Comparison of ENCODE assay signal across 1 cellular context in the genomic region with DNA sequence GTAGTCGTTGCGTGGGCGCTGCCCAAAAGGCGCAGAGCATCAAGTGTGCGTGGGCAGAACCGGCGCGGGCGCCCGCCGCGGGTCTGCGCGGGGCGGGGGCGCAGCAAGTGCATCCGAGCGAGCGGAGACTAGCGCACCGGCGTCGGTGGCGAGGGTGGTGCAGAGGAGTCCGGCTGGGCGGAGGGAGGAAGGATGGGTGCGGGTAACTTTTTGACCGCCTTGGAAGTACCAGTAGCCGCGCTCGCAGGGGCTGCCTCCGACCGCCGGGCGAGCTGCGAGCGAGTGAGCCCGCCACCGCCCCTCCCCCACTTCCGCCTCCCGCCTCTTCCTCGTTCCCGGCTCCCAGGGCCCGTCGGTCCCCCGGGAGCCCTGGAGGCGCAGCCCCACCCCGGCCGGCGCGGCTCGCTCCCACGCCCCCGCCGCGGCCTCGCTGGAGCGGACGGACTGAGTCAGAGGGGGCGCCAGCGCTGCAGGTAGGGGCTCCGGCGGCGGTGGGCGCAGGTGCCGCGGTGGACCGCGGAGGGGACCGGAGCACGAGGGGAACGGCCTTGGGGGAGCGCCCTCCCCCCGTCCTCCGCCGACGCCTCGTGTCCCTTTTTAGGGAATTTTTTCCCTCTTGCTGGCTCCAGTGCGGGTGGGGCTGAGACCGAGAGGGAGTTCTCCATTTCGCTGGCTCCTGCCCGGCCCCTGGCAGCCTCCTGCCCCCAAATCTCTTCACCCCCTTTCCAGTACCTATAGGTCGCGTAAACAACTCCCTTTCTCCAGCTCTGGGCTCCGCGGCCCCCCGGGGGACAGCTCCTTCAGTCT.
TF ChIP-seq lines count a peak whose summit lies in the region.

No MANE protein-coding gene starts in this region.

TF ChIP-seq in liver, 16 proteins besides CTCF, POLR2A, EP300 and RAD21 (continued from another document):
- TF ChIP-seq HNF4G (IDR thresholded peaks at IDR 0.05) (no peak), EGR1 (IDR thresholded peaks at IDR 0.05; ENCODE audit: low read depth in 2 of 2) (no peak), NR2F2 (IDR thresholded peaks at IDR 0.05) (no peak), FOXA1 (IDR thresholded peaks at IDR 0.05) (no peak), FOXA2 (IDR thresholded peaks at IDR 0.05) (no peak)
- TF ChIP-seq, protein P1, sequence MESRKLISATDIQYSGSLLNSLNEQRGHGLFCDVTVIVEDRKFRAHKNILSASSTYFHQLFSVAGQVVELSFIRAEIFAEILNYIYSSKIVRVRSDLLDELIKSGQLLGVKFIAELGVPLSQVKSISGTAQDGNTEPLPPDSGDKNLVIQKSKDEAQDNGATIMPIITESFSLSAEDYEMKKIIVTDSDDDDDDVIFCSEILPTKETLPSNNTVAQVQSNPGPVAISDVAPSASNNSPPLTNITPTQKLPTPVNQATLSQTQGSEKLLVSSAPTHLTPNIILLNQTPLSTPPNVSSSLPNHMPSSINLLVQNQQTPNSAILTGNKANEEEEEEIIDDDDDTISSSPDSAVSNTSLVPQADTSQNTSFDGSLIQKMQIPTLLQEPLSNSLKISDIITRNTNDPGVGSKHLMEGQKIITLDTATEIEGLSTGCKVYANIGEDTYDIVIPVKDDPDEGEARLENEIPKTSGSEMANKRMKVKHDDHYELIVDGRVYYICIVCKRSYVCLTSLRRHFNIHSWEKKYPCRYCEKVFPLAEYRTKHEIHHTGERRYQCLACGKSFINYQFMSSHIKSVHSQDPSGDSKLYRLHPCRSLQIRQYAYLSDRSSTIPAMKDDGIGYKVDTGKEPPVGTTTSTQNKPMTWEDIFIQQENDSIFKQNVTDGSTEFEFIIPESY (IDR thresholded peaks at IDR 0.05), result no peak
